ENCODE assay signal across 8 cellular contexts in genomic region chr6:18154507-18155272, GRCh38. TPM values are rescaled to one million over a fixed set of nuclear protein-coding genes. Genes with fewer than 3 reads are reported as not detected.
DNase-seq lines count a peak whose midpoint lies in the region; ATAC-seq and TF ChIP-seq lines count a peak whose summit lies in the region.

Gene TPMT, minus strand, starts transcription at chr6:18155077. Its CDS starts 5,950 bp downstream, at chr6:18149127.

- H3K27me3 ChIP-seq in RWPE2 (ENCODE audit: insufficient read depth, poor library complexity, severe bottlenecking) (no peaks in the 10 kb centered on the region), ectodermal cell (ENCODE audit: control insufficient read depth, insufficient read depth, low read length, poor library complexity, severe bottlenecking) (no peaks in the 10 kb centered on the region), upper lobe of right lung (no peaks in the 10 kb centered on the region)

- H3K27ac Mint-ChIP-seq in mesothelial cell of epicardium: peak within 1 kb of the TSS; percentile 99

- peak within 1 kb of the TSS; percentile 99 for H3K4me3 Mint-ChIP-seq in mesothelial cell of epicardium

- WGBS in ectodermal cell, 2 experiments: 0% methylated on average over 52 to 54 of the region's 54 CpGs

- H3K9me3 ChIP-seq in RWPE2 (ENCODE audit: severe bottlenecking): no peaks in the 10 kb centered on the region
- H3K9me3 ChIP-seq in ectodermal cell (ENCODE audit: control insufficient read depth, low read length): no peaks in the 10 kb centered on the region
- H3K9me3 ChIP-seq in upper lobe of right lung: no peaks in the 10 kb centered on the region

- intact Hi-C loops in upper lobe of right lung (cut with DNase I): no loop called here

- TF ChIP-seq CTCF in RWPE2 (IDR thresholded peaks at IDR 0.05; ENCODE audit: poor library complexity, severe bottlenecking) (no peak), mesothelial cell of epicardium (IDR thresholded peaks at IDR 0.05; ENCODE audit: unreplicated experiment) (no peak), upper lobe of right lung (IDR thresholded peaks at IDR 0.05) (no peak)

- ATAC-seq in GM21717 (IDR thresholded peaks at IDR 0.05; ENCODE audit: unreplicated experiment) (peak; percentile 62), RWPE2 (ENCODE audit: low read depth) (peak; percentile 65), upper lobe of right lung (no peak)

- no peaks in the 10 kb centered on the region for H3K9me3 Mint-ChIP-seq in mesothelial cell of epicardium

- DNase-seq in HuH-7 (ENCODE audit: low spot score) (peak; percentile 77), RWPE2 (ENCODE audit: low spot score) (no peak), mesothelial cell of epicardium (ENCODE audit: low spot score in 2 of 2, unreplicated experiment in 2 of 2) (peak; percentile 97 to 98), upper lobe of right lung (no peak)
- DNase-seq in stimulated activated CD4-positive, alpha-beta T cell treated with anti-CD3 and anti-CD28 coated beads, Interleukin-15, amount 100 ng/mL, for 24 hours: no peak

- H3K4me1 ChIP-seq in RWPE2 (ENCODE audit: insufficient read depth, poor library complexity, severe bottlenecking): peaks cover 4% of the 10 kb centered on the region
- H3K4me1 ChIP-seq in ectodermal cell (ENCODE audit: control insufficient read depth, insufficient read depth, low read length): no peaks in the 10 kb centered on the region
- peaks cover 19% of the 10 kb centered on the region for H3K4me1 ChIP-seq in upper lobe of right lung

- H3K36me3 ChIP-seq in RWPE2 (ENCODE audit: low read depth) (no peaks in the 10 kb centered on the region), ectodermal cell (ENCODE audit: control insufficient read depth, insufficient read depth, low read length) (peaks cover 1% of the 10 kb centered on the region), upper lobe of right lung (peaks cover 1% of the 10 kb centered on the region)

- no peaks in the 10 kb centered on the region for H3K27me3 Mint-ChIP-seq in mesothelial cell of epicardium (ENCODE audit: low read depth)

- TF ChIP-seq POLR2A in GM10847 (IDR thresholded peaks at IDR 0.05; ENCODE audit: extremely low read depth, insufficient read length): peak; percentile 32

- H3K36me3 Mint-ChIP-seq in mesothelial cell of epicardium: peaks cover under 1% of the 10 kb centered on the region

- peak within 1 kb of the TSS; percentile 99 for H3K4me3 ChIP-seq in RWPE2 (ENCODE audit: severe bottlenecking)
- peak within 1 kb of the TSS; percentile 97 for H3K4me3 ChIP-seq in ectodermal cell (ENCODE audit: insufficient read depth, low read depth, low read length)
- peak within 1 kb of the TSS; percentile 93 for H3K4me3 ChIP-seq in upper lobe of right lung

- peaks cover 27% of the 10 kb centered on the region for H3K4me1 Mint-ChIP-seq in mesothelial cell of epicardium

- peak within 1 kb of the TSS; percentile 49 for H3K27ac ChIP-seq in RWPE2 (ENCODE audit: poor library complexity, severe bottlenecking)
- H3K27ac ChIP-seq in ectodermal cell (ENCODE audit: insufficient read depth, low read depth, low read length, poor library complexity, severe bottlenecking): no peak within 1 kb of the TSS
- peak within 1 kb of the TSS; percentile 88 for H3K27ac ChIP-seq in upper lobe of right lung

RNA-seq across cellular contexts. Expression of gene TPMT, which starts in this region (rescaled TPM):
- polyA plus RNA-seq in ectodermal cell (2013, experiment 1 of 4): 16.6 TPM
- 16.8 TPM for polyA plus RNA-seq in ectodermal cell (2013, experiment 2 of 4)
- 13.3 TPM for polyA plus RNA-seq in ectodermal cell (2013, experiment 3 of 4)
- polyA plus RNA-seq in ectodermal cell (2013, experiment 4 of 4): 13.6 TPM
- total RNA-seq in mesothelial cell of epicardium: 7.8 to 8.2 TPM (median 8.0 TPM) in 3 replicates
- 13.6 TPM for total RNA-seq in upper lobe of right lung

Comparison
In these comparisons a context has a peak if more than half of its experiments do, and no peak if none do; other contexts are left out.
1. DNase-seq: peak in HuH-7 (single experiment) and mesothelial cell of epicardium (2 of 2); none in RWPE2 (single experiment), upper lobe of right lung (single experiment) and stimulated activated CD4-positive, alpha-beta T cell treated with anti-CD3 and anti-CD28 coated beads, Interleukin-15, amount 100 ng/mL, for 24 hours (single experiment).
2. Peak in every context shown above with its lines, with median percentiles within 50 percentile points of each other: H3K4me3 ChIP-seq.